In the genomic region with DNA sequence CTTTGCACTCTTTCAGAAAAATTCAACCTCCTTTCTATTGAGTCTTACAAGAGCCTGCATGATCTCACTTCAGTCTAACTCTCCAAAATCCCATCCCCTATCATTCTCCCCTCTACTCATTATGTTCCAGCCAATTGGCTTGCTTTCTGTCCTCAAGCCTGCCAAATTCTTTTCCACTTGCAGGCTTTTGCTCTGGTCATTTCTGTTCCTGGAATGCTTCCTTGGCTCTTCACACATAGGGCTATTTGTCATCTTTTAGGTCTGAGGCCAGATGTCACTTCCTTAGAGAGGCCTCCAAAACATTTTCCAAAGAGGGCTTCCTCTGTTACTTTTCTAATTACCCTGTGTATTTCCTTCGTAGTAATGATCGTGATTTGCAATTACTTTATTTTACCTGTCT, we compare ENCODE assay signal across 1 cellular context.
TF ChIP-seq lines count a peak whose summit lies in the region.

No MANE protein-coding gene starts in this region.

TF ChIP-seq in GM23338, 12 proteins besides CTCF, POLR2A, EP300 and RAD21:
- TF ChIP-seq, protein P1, sequence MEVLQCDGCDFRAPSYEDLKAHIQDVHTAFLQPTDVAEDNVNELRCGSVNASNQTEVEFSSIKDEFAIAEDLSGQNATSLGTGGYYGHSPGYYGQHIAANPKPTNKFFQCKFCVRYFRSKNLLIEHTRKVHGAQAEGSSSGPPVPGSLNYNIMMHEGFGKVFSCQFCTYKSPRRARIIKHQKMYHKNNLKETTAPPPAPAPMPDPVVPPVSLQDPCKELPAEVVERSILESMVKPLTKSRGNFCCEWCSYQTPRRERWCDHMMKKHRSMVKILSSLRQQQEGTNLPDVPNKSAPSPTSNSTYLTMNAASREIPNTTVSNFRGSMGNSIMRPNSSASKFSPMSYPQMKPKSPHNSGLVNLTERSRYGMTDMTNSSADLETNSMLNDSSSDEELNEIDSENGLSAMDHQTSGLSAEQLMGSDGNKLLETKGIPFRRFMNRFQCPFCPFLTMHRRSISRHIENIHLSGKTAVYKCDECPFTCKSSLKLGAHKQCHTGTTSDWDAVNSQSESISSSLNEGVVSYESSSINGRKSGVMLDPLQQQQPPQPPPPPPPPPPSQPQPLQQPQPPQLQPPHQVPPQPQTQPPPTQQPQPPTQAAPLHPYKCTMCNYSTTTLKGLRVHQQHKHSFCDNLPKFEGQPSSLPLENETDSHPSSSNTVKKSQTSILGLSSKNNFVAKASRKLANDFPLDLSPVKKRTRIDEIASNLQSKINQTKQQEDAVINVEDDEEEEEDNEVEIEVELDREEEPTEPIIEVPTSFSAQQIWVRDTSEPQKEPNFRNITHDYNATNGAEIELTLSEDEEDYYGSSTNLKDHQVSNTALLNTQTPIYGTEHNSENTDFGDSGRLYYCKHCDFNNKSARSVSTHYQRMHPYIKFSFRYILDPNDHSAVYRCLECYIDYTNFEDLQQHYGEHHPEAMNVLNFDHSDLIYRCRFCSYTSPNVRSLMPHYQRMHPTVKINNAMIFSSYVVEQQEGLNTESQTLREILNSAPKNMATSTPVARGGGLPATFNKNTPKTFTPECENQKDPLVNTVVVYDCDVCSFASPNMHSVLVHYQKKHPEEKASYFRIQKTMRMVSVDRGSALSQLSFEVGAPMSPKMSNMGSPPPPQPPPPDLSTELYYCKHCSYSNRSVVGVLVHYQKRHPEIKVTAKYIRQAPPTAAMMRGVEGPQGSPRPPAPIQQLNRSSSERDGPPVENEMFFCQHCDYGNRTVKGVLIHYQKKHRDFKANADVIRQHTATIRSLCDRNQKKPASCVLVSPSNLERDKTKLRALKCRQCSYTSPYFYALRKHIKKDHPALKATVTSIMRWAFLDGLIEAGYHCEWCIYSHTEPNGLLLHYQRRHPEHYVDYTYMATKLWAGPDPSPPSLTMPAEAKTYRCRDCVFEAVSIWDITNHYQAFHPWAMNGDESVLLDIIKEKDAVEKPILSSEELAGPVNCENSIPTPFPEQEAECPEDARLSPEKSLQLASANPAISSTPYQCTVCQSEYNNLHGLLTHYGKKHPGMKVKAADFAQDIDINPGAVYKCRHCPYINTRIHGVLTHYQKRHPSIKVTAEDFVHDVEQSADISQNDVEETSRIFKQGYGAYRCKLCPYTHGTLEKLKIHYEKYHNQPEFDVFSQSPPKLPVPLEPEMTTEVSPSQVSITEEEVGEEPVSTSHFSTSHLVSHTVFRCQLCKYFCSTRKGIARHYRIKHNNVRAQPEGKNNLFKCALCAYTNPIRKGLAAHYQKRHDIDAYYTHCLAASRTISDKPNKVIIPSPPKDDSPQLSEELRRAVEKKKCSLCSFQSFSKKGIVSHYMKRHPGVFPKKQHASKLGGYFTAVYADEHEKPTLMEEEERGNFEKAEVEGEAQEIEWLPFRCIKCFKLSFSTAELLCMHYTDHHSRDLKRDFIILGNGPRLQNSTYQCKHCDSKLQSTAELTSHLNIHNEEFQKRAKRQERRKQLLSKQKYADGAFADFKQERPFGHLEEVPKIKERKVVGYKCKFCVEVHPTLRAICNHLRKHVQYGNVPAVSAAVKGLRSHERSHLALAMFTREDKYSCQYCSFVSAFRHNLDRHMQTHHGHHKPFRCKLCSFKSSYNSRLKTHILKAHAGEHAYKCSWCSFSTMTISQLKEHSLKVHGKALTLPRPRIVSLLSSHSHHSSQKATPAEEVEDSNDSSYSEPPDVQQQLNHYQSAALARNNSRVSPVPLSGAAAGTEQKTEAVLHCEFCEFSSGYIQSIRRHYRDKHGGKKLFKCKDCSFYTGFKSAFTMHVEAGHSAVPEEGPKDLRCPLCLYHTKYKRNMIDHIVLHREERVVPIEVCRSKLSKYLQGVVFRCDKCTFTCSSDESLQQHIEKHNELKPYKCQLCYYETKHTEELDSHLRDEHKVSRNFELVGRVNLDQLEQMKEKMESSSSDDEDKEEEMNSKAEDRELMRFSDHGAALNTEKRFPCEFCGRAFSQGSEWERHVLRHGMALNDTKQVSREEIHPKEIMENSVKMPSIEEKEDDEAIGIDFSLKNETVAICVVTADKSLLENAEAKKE (CRISPR knock-in tag; IDR thresholded peaks at IDR 0.05) = no peak
- TF ChIP-seq, protein P2, sequence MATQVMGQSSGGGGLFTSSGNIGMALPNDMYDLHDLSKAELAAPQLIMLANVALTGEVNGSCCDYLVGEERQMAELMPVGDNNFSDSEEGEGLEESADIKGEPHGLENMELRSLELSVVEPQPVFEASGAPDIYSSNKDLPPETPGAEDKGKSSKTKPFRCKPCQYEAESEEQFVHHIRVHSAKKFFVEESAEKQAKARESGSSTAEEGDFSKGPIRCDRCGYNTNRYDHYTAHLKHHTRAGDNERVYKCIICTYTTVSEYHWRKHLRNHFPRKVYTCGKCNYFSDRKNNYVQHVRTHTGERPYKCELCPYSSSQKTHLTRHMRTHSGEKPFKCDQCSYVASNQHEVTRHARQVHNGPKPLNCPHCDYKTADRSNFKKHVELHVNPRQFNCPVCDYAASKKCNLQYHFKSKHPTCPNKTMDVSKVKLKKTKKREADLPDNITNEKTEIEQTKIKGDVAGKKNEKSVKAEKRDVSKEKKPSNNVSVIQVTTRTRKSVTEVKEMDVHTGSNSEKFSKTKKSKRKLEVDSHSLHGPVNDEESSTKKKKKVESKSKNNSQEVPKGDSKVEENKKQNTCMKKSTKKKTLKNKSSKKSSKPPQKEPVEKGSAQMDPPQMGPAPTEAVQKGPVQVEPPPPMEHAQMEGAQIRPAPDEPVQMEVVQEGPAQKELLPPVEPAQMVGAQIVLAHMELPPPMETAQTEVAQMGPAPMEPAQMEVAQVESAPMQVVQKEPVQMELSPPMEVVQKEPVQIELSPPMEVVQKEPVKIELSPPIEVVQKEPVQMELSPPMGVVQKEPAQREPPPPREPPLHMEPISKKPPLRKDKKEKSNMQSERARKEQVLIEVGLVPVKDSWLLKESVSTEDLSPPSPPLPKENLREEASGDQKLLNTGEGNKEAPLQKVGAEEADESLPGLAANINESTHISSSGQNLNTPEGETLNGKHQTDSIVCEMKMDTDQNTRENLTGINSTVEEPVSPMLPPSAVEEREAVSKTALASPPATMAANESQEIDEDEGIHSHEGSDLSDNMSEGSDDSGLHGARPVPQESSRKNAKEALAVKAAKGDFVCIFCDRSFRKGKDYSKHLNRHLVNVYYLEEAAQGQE (IDR thresholded peaks at IDR 0.05; ENCODE audit: unreplicated experiment) = no peak
- no peak for TF ChIP-seq JUNB (IDR thresholded peaks at IDR 0.05; ENCODE audit: unreplicated experiment)
